ENCODE assay signal across 39 cellular contexts in genomic region chr2:141844232-141844631, GRCh38.
"Had no signal": no experiment of that assay in that cellular context is flagged by ENCODE, and none has a peak within 500 bp of the region (broad histone marks: within the 10 kb centered on the region; RNA-seq: fewer than 3 reads in every experiment).

No MANE protein-coding gene starts in this region.

- H3K4me1 Mint-ChIP-seq: activated naive CD4-positive, alpha-beta T cell treated with anti-CD3 and anti-CD28 coated beads, Interleukin-2, amount 10 ng/mL, durations not matched to agents 7 days and 5 days; activated naive CD4-positive, alpha-beta T cell treated with anti-CD3 and anti-CD28 coated beads, Interleukin-2, amount 50 U/mL, for 24 hours; activated naive CD8-positive, alpha-beta T cell treated with anti-CD3 and anti-CD28 coated beads, Interleukin-2, amount 10 ng/mL, durations not matched to agents 7 days and 5 days; activated naive CD8-positive, alpha-beta T cell treated with anti-CD3 and anti-CD28 coated beads, Interleukin-2, amount 50 U/mL, for 24 hours; activated T-helper 17 cell treated with anti-CD3 and anti-CD28 coated beads, Interleukin-2, amount 50 U/mL, for 72 hours; brain; central memory CD8-positive, alpha-beta T cell had no signal

- FAIRE-seq: astrocyte, bronchial epithelial cell had no signal

- H3K27me3 ChIP-seq: adrenal gland, ascending aorta, body of pancreas, brain microvascular endothelial cell, breast epithelium, cardiac muscle cell had no signal

- H3K36me3 ChIP-seq: adrenal gland, ascending aorta, brain microvascular endothelial cell, breast epithelium, cardiac muscle cell had no signal

- H3K27me3 Mint-ChIP-seq: activated naive CD4-positive, alpha-beta T cell treated with anti-CD3 and anti-CD28 coated beads, Interleukin-2, amount 10 ng/mL, durations not matched to agents 7 days and 5 days; activated naive CD4-positive, alpha-beta T cell treated with anti-CD3 and anti-CD28 coated beads, Interleukin-2, amount 50 U/mL, for 24 hours; activated naive CD8-positive, alpha-beta T cell; activated naive CD8-positive, alpha-beta T cell treated with anti-CD3 and anti-CD28 coated beads, Interleukin-2, amount 10 ng/mL, durations not matched to agents 7 days and 5 days; activated naive CD8-positive, alpha-beta T cell treated with anti-CD3 and anti-CD28 coated beads, Interleukin-2, amount 50 U/mL, for 24 hours; activated T-cell treated with anti-CD3 and anti-CD28 coated beads, Interleukin-2, amount 50 U/mL, for 24 hours; activated T-helper 17 cell treated with anti-CD3 and anti-CD28 coated beads, Interleukin-2, amount 50 U/mL, for 72 hours; brain; central memory CD8-positive, alpha-beta T cell had no signal

- H3K27ac Mint-ChIP-seq: activated naive CD4-positive, alpha-beta T cell treated with anti-CD3 and anti-CD28 coated beads for 36 hours; activated naive CD4-positive, alpha-beta T cell treated with anti-CD3 and anti-CD28 coated beads, Interleukin-2, amount 10 ng/mL, durations not matched to agents 7 days and 5 days; activated naive CD4-positive, alpha-beta T cell treated with anti-CD3 and anti-CD28 coated beads, Interleukin-2, amount 50 U/mL, for 24 hours; activated naive CD4-positive, alpha-beta T cell treated with anti-CD3 and anti-CD28 coated beads, Interleukin-2, amount 50 U/mL, for 72 hours; activated naive CD8-positive, alpha-beta T cell; activated naive CD8-positive, alpha-beta T cell treated with anti-CD3 and anti-CD28 coated beads, Interleukin-2, amount 10 ng/mL, durations not matched to agents 7 days and 5 days; activated naive CD8-positive, alpha-beta T cell treated with anti-CD3 and anti-CD28 coated beads, Interleukin-2, amount 50 U/mL, for 24 hours; activated T-cell treated with anti-CD3 and anti-CD28 coated beads, Interleukin-2, amount 50 U/mL, for 24 hours; activated T-cell treated with anti-CD3 and anti-CD28 coated beads, Interleukin-2, amount 50 U/mL, for 72 hours; activated T-helper 1 cell treated with anti-CD3 and anti-CD28 coated beads, Interleukin-12 subunit alpha, Interleukin-12 subunit beta, Interleukin-2, Interleukin-4 antibody, amounts not matched to agents 30 ng/mL and 10 ng/mL and 1 ng/mL, durations not matched to agents 14 hours and 24 hours and 36 hours; activated T-helper 17 cell treated with anti-CD3 and anti-CD28 coated beads, Interleukin-2, amount 50 U/mL, for 72 hours; activated T-helper 2 cell treated with anti-CD3 and anti-CD28 coated beads, Interferon-gamma antibody, Interleukin-2, Interleukin-4, amounts not matched to agents 10 μg/mL and 5 μg/mL and 100 μg/mL, durations not matched to agents 14 hours and 24 hours and 36 hours; brain had no signal

- H3K27ac ChIP-seq: adrenal gland, ascending aorta, body of pancreas, brain microvascular endothelial cell, breast epithelium, cardiac muscle cell had no signal

- ATAC-seq: activated naive CD4-positive, alpha-beta T cell treated with anti-CD3 and anti-CD28 coated beads, Interleukin-2, amount 50 U/mL, for 72 hours; activated naive CD8-positive, alpha-beta T cell treated with anti-CD3 and anti-CD28 coated beads, Interleukin-2, amount 50 U/mL, for 24 hours; activated T-cell treated with anti-CD3 and anti-CD28 coated beads, Interleukin-2, amount 50 U/mL, for 4 hours; activated T-cell treated with anti-CD3 and anti-CD28 coated beads, Interleukin-2, amount 50 U/mL, for 72 hours; activated T-helper 17 cell treated with anti-CD3 and anti-CD28 coated beads, Interleukin-2, amount 50 U/mL, for 72 hours; body of pancreas had no signal

- H3K9me3 ChIP-seq: ascending aorta, body of pancreas, breast epithelium had no signal

- H3K36me3 Mint-ChIP-seq: activated naive CD4-positive, alpha-beta T cell treated with anti-CD3 and anti-CD28 coated beads, Interleukin-2, amount 10 ng/mL, durations not matched to agents 7 days and 5 days; activated naive CD4-positive, alpha-beta T cell treated with anti-CD3 and anti-CD28 coated beads, Interleukin-2, amount 50 U/mL, for 24 hours; activated naive CD4-positive, alpha-beta T cell treated with anti-CD3 and anti-CD28 coated beads, Interleukin-2, amount 50 U/mL, for 72 hours; activated naive CD8-positive, alpha-beta T cell treated with anti-CD3 and anti-CD28 coated beads, Interleukin-2, amount 10 ng/mL, durations not matched to agents 7 days and 5 days; brain had no signal

- H3K4me1 ChIP-seq: adrenal gland, ascending aorta, body of pancreas, breast epithelium had no signal

- H3K9me3 Mint-ChIP-seq: activated T-helper 1 cell treated with anti-CD3 and anti-CD28 coated beads, Interleukin-12 subunit alpha, Interleukin-12 subunit beta, Interleukin-2, Interleukin-4 antibody, amounts not matched to agents 30 ng/mL and 10 ng/mL and 1 ng/mL, durations not matched to agents 14 hours and 24 hours and 36 hours; activated T-helper 2 cell treated with anti-CD3 and anti-CD28 coated beads, Interferon-gamma antibody, Interleukin-2, Interleukin-4, amounts not matched to agents 10 μg/mL and 5 μg/mL and 100 μg/mL, durations not matched to agents 14 hours and 24 hours and 36 hours had no signal

- DNase-seq: activated effector memory CD4-positive, alpha-beta T cell treated with anti-CD3 and anti-CD28 coated beads, Interleukin-2, amount 50 U/mL, for 16 hours; activated effector memory CD4-positive, alpha-beta T cell treated with Interleukin-2 at 50 U/mL for 16 hours; activated gamma-delta T cell; activated gamma-delta T cell treated with Interleukin-2 at 50 U/mL for 16 hours; activated naive CD4-positive, alpha-beta T cell; activated naive CD4-positive, alpha-beta T cell treated with anti-CD3 and anti-CD28 coated beads for 36 hours; activated naive CD4-positive, alpha-beta T cell treated with anti-CD3 and anti-CD28 coated beads, Interleukin-2, amount 10 ng/mL, durations not matched to agents 7 days and 5 days; activated naive CD4-positive, alpha-beta T cell treated with anti-CD3 and anti-CD28 coated beads, Interleukin-2, amount 50 U/mL, for 16 hours; activated naive CD4-positive, alpha-beta T cell treated with Interleukin-2 at 50 U/mL for 16 hours; activated naive CD8-positive, alpha-beta T cell treated with anti-CD3 and anti-CD28 coated beads, Interleukin-2, amount 10 ng/mL, durations not matched to agents 7 days and 5 days; activated naive CD8-positive, alpha-beta T cell treated with anti-CD3 and anti-CD28 coated beads, Interleukin-2, amount 50 U/mL, for 24 hours; activated T-cell treated with anti-CD3 and anti-CD28 coated beads, Interleukin-2, amount 50 U/mL, for 1 hour; activated T-cell treated with anti-CD3 and anti-CD28 coated beads, Interleukin-2, amount 50 U/mL, for 24 hours; activated T-cell treated with anti-CD3 and anti-CD28 coated beads, Interleukin-2, amount 50 U/mL, for 4 hours; activated T-cell treated with anti-CD3 and anti-CD28 coated beads, Interleukin-2, amount 50 U/mL, for 48 hours; activated T-cell treated with anti-CD3 and anti-CD28 coated beads, Interleukin-2, amount 50 U/mL, for 72 hours; adrenal gland; amniotic stem cell; amygdala; anterior cingulate cortex; aorta; body of pancreas; brain microvascular endothelial cell; caudate nucleus; central memory CD4-positive, alpha-beta T cell; cerebellar nuclear complex had no signal

- H3K4me3 Mint-ChIP-seq: activated naive CD4-positive, alpha-beta T cell treated with anti-CD3 and anti-CD28 coated beads for 36 hours; activated naive CD4-positive, alpha-beta T cell treated with anti-CD3 and anti-CD28 coated beads, Interleukin-2, amount 10 ng/mL, durations not matched to agents 7 days and 5 days; activated naive CD4-positive, alpha-beta T cell treated with anti-CD3 and anti-CD28 coated beads, Interleukin-2, amount 50 U/mL, for 24 hours; activated naive CD8-positive, alpha-beta T cell; activated naive CD8-positive, alpha-beta T cell treated with anti-CD3 and anti-CD28 coated beads, Interleukin-2, amount 10 ng/mL, durations not matched to agents 7 days and 5 days; activated naive CD8-positive, alpha-beta T cell treated with anti-CD3 and anti-CD28 coated beads, Interleukin-2, amount 50 U/mL, for 24 hours; activated T-cell treated with anti-CD3 and anti-CD28 coated beads, Interleukin-2, amount 50 U/mL, for 24 hours; activated T-cell treated with anti-CD3 and anti-CD28 coated beads, Interleukin-2, amount 50 U/mL, for 4 hours; activated T-cell treated with anti-CD3 and anti-CD28 coated beads, Interleukin-2, amount 50 U/mL, for 72 hours; activated T-helper 1 cell treated with anti-CD3 and anti-CD28 coated beads, Interleukin-12 subunit alpha, Interleukin-12 subunit beta, Interleukin-2, Interleukin-4 antibody, amounts not matched to agents 30 ng/mL and 10 ng/mL and 1 ng/mL, durations not matched to agents 14 hours and 24 hours and 36 hours; activated T-helper 17 cell treated with anti-CD3 and anti-CD28 coated beads, Interleukin-2, amount 50 U/mL, for 72 hours; brain; central memory CD8-positive, alpha-beta T cell had no signal

- H3K4me3 ChIP-seq: adrenal gland, ascending aorta, body of pancreas, breast epithelium, cardiac muscle cell had no signal
